20 cellular contexts compared by ENCODE assay signal in the genomic region with DNA sequence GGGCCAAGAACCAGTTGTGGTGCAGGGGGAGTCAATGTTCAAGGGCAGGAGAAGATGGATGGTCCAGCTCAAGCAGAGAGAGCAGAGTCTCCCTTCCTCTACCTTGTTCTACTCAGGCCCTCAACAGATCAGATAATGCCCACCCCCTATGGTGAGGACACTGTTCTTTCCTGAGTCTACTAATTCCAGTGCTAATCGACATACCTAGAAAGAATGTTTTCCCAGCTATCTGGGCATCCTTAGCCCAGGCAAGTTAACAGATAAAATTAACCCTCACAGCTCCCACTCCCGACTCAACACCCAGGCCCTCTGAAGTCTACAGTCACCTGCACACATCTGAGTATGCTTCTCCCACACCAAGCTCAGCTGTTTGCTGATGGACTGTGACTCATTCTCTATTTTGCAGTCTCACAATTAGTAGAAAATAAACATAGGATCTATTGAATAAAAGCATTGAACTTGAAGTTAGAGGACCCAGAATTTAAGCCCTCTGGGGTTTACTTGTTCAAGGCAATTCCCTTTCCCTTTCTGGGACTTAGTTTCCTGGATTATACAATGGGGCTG. TPM values are rescaled to one million over a fixed set of nuclear protein-coding genes. Genes with fewer than 3 reads are reported as not detected.
"Had no signal": no experiment of that assay in that cellular context is flagged by ENCODE, and none has a peak within 500 bp of the region (broad histone marks: within the 10 kb centered on the region; RNA-seq: fewer than 3 reads in every experiment).

No MANE protein-coding gene starts in this region.

- H3K36me3 Mint-ChIP-seq: activated naive CD4-positive, alpha-beta T cell treated with anti-CD3 and anti-CD28 coated beads, Interleukin-2, amount 50 U/mL, for 24 hours; stimulated activated memory B cell treated with anti-CD40 and anti-IgM and Interleukin-4, amounts not matched to agents 10 μg/mL and 1 μg/mL and 100 μg/mL, for 72 hours had no signal

- DNase-seq: activated CD4-positive, alpha-beta T cell treated with anti-CD3 and anti-CD28 coated beads, Interleukin-2, amount 50 U/mL, for 4 hours; activated effector memory CD4-positive, alpha-beta T cell treated with Interleukin-2 at 50 U/mL for 16 hours; activated T-cell treated with anti-CD3 and anti-CD28 coated beads, Interleukin-2, amount 50 U/mL, for 24 hours; amygdala; brain microvascular endothelial cell; cerebellar nuclear complex; endodermal cell; heart right ventricle; islet precursor cell; left ventricle myocardium inferior; right cardiac atrium; T-helper 2 cell; transverse colon had no signal

- H3K27me3 ChIP-seq: brain microvascular endothelial cell, esophagus muscularis mucosa, heart right ventricle, neural progenitor cell, transverse colon had no signal

- H2AFZ ChIP-seq: neural progenitor cell had no signal

- H3K9me3 ChIP-seq: esophagus muscularis mucosa, left ventricle myocardium inferior, transverse colon had no signal

- H3K4me1 ChIP-seq: esophagus muscularis mucosa, left ventricle myocardium inferior, neural progenitor cell, transverse colon had no signal

- H3K36me3 ChIP-seq: esophagus muscularis mucosa, heart right ventricle, left ventricle myocardium inferior, neural progenitor cell, transverse colon had no signal

- H3K4me2 ChIP-seq: neural progenitor cell, smooth muscle cell had no signal

- H3K9me3 Mint-ChIP-seq: activated naive CD4-positive, alpha-beta T cell treated with anti-CD3 and anti-CD28 coated beads, Interleukin-2, amount 50 U/mL, for 24 hours; activated T-cell treated with anti-CD3 and anti-CD28 coated beads, Interleukin-2, amount 50 U/mL, for 24 hours; neural progenitor cell had no signal

- H3K4me3 Mint-ChIP-seq: activated naive CD4-positive, alpha-beta T cell treated with anti-CD3 and anti-CD28 coated beads, Interleukin-2, amount 50 U/mL, for 24 hours; activated T-cell treated with anti-CD3 and anti-CD28 coated beads, Interleukin-2, amount 50 U/mL, for 24 hours; dendritic cell treated with granulocyte-macrophage colony-stimulating factor and Interleukin-4, amounts not matched to agents 40 ng/mL and 50 ng/mL, for 4 days; endodermal cell; neural progenitor cell; stimulated activated memory B cell treated with anti-CD40 and anti-IgM and Interleukin-4, amounts not matched to agents 10 μg/mL and 1 μg/mL and 100 μg/mL, for 72 hours had no signal

- ATAC-seq: heart right ventricle; right cardiac atrium; stimulated activated memory B cell treated with anti-CD40 and anti-IgM and Interleukin-4, amounts not matched to agents 10 μg/mL and 1 μg/mL and 100 μg/mL, for 72 hours had no signal

- H3K27ac ChIP-seq: brain microvascular endothelial cell, esophagus muscularis mucosa, heart right ventricle, left ventricle myocardium inferior, neural progenitor cell, transverse colon had no signal

- H3K27me3 Mint-ChIP-seq: activated naive CD4-positive, alpha-beta T cell treated with anti-CD3 and anti-CD28 coated beads, Interleukin-2, amount 50 U/mL, for 24 hours had no signal

- H3K9ac ChIP-seq: neural progenitor cell had no signal

- H3K27ac Mint-ChIP-seq: activated naive CD4-positive, alpha-beta T cell treated with anti-CD3 and anti-CD28 coated beads, Interleukin-2, amount 50 U/mL, for 24 hours; activated T-cell treated with anti-CD3 and anti-CD28 coated beads, Interleukin-2, amount 50 U/mL, for 24 hours; dendritic cell treated with granulocyte-macrophage colony-stimulating factor and Interleukin-4, amounts not matched to agents 40 ng/mL and 50 ng/mL, for 4 days; endodermal cell; neural progenitor cell; stimulated activated memory B cell treated with anti-CD40 and anti-IgM and Interleukin-4, amounts not matched to agents 10 μg/mL and 1 μg/mL and 100 μg/mL, for 72 hours had no signal

- H3K4me3 ChIP-seq: esophagus muscularis mucosa, heart right ventricle, left ventricle myocardium inferior, neural progenitor cell, smooth muscle cell, transverse colon had no signal

RNA-seq across cellular contexts. Expression of gene COL13A1, which starts 17.1 kb away (rescaled TPM):
- total RNA-seq: mesenteric fat pad had no signal
